20 cellular contexts compared by ENCODE assay signal in genomic region chr11:112770017-112770416, GRCh38.
A peak's percentile ranks its signal among the peaks of the same experiment; 100 is the strongest.
DNase-seq lines count a peak whose midpoint lies in the region; ATAC-seq, FAIRE-seq and TF ChIP-seq lines count a peak whose summit lies in the region.
"Had no signal": no experiment of that assay in that cellular context is flagged by ENCODE, and none has a peak within 500 bp of the region (broad histone marks: within the 10 kb centered on the region; RNA-seq: fewer than 3 reads in every experiment).

No MANE protein-coding gene starts in this region.

- no peaks in the 10 kb centered on the region for H3K9me3 ChIP-seq in breast epithelium
- H3K9me3 ChIP-seq: HAP-1 had no signal

- TF ChIP-seq POLR2A in breast epithelium (IDR thresholded peaks at IDR 0.05) = no peak

- FAIRE-seq in frontal cortex (lab: Jason Lieb, UNC) = no peak
- FAIRE-seq: HTR-8/SVneo had no signal

- no peaks in the 10 kb centered on the region for H3K4me1 Mint-ChIP-seq in MCF 10A (ENCODE audit: insufficient read depth, unreplicated experiment)
- no peaks in the 10 kb centered on the region for H3K4me1 Mint-ChIP-seq in activated naive CD8-positive, alpha-beta T cell treated with anti-CD3 and anti-CD28 coated beads for 36 hours
- H3K4me1 Mint-ChIP-seq: CD14-positive monocyte had no signal

- no peaks in the 10 kb centered on the region for H3K27me3 ChIP-seq in breast epithelium

- no peaks in the 10 kb centered on the region for H3K36me3 ChIP-seq in breast epithelium
- H3K36me3 ChIP-seq: HAP-1 had no signal

- peak; percentile 22 to 24 for ATAC-seq in left cardiac atrium
- ATAC-seq: PC-3 had no signal

- peaks cover 21% of the 10 kb centered on the region for H3K27me3 Mint-ChIP-seq in MCF 10A (ENCODE audit: insufficient read depth, unreplicated experiment)
- no peaks in the 10 kb centered on the region for H3K27me3 Mint-ChIP-seq in activated naive CD8-positive, alpha-beta T cell treated with anti-CD3 and anti-CD28 coated beads for 36 hours

- no peak for TF ChIP-seq CTCF in breast epithelium (IDR thresholded peaks at IDR 0.05)
- TF ChIP-seq CTCF in MCF 10A (IDR thresholded peaks at IDR 0.05; ENCODE audit: unreplicated experiment) = no peak

- no peaks in the 10 kb centered on the region for H3K9me3 Mint-ChIP-seq in MCF 10A (ENCODE audit: unreplicated experiment)
- H3K9me3 Mint-ChIP-seq in activated naive CD8-positive, alpha-beta T cell treated with anti-CD3 and anti-CD28 coated beads for 36 hours = no peaks in the 10 kb centered on the region

- POLR2A ChIA-PET in MCF 10A (lab: Yijun Ruan, JAX) = interaction anchor here (1.1 kb wide), 1 partner anchor 11 kb away, joined by 3 read pairs; no protein-coding TSS in a partner anchor

- peak overlapping the region; percentile 61 to 83 for H3K27ac ChIP-seq in breast epithelium
- H3K27ac ChIP-seq: 22Rv1 had no signal

- H3K4me3 Mint-ChIP-seq in MCF 10A (ENCODE audit: unreplicated experiment) = no peak overlapping the region
- H3K4me3 Mint-ChIP-seq in activated naive CD8-positive, alpha-beta T cell treated with anti-CD3 and anti-CD28 coated beads for 36 hours = no peak overlapping the region
- H3K4me3 Mint-ChIP-seq: CD14-positive monocyte had no signal

- intact Hi-C loops in breast epithelium (cut with DNase I; ENCODE audit: low total_unique reads) (no loop called here), MCF 10A (cut with micrococcal nuclease) (no loop called here), left cardiac atrium (cut with DNase I) (no loop called here)

- H3K27ac Mint-ChIP-seq in MCF 10A (ENCODE audit: low read depth, unreplicated experiment) = no peak overlapping the region
- no peak overlapping the region for H3K27ac Mint-ChIP-seq in activated naive CD8-positive, alpha-beta T cell treated with anti-CD3 and anti-CD28 coated beads for 36 hours
- H3K27ac Mint-ChIP-seq: CD14-positive monocyte had no signal

- H3K4me3 ChIP-seq in breast epithelium = no peak overlapping the region
- H3K4me3 ChIP-seq: HAP-1 had no signal

- no TSS peak for BruUV-seq in MCF 10A (replicated peaks; lab: Mats Ljungman, UMichigan)

- no peaks in the 10 kb centered on the region for H3K4me1 ChIP-seq in breast epithelium
- H3K4me1 ChIP-seq: HAP-1 had no signal

- DNase-seq in breast epithelium (ENCODE audit: low spot score in 2 of 2) = no peak
- no peak for DNase-seq in MCF 10A (ENCODE audit: unreplicated experiment)
- DNase-seq in left cardiac atrium = no peak
- DNase-seq in midbrain (lab: John Stamatoyannopoulos, UW) = peak; percentile 48
- DNase-seq in superior temporal gyrus (ENCODE audit: extremely low spot score) = peak; percentile 67
- no peak for DNase-seq in activated naive CD8-positive, alpha-beta T cell treated with anti-CD3 and anti-CD28 coated beads for 36 hours
- DNase-seq in frontal cortex (ENCODE audit: low spot score in 2 of 2) = no peak
- no peak for DNase-seq in NCI-H2107 (lab: John Stamatoyannopoulos, UW)
- DNase-seq: DMS79 treated with DMSO at 0.1 percent for 48 hours, IMR-90, NCI-H1417 treated with DMSO at 0.1 percent for 48 hours, NCI-H187 treated with DMSO at 0.1 percent for 48 hours, NCI-H345, NCI-H524 treated with DMSO at 0.1 percent for 48 hours, PC-3, RPMI8226 had no signal

- H3K36me3 Mint-ChIP-seq in MCF 10A (ENCODE audit: insufficient read depth, unreplicated experiment) = peaks cover 7% of the 10 kb centered on the region
- H3K36me3 Mint-ChIP-seq in activated naive CD8-positive, alpha-beta T cell treated with anti-CD3 and anti-CD28 coated beads for 36 hours = no peaks in the 10 kb centered on the region
- H3K36me3 Mint-ChIP-seq: CD14-positive monocyte had no signal

- CTCF ChIA-PET in MCF 10A (lab: Yijun Ruan, JAX) = no interaction called here

Comparison
In these comparisons a context has a peak if more than half of its experiments do, and no peak if none do; other contexts are left out.
1. DNase-seq: peak in midbrain (single experiment) and superior temporal gyrus (single experiment); none in breast epithelium (0 of 2), MCF 10A (single experiment), left cardiac atrium (single experiment), activated naive CD8-positive, alpha-beta T cell treated with anti-CD3 and anti-CD28 coated beads for 36 hours (single experiment), frontal cortex (0 of 2) and NCI-H2107 (single experiment).